12 cellular contexts compared by ENCODE assay signal in the genomic region with DNA sequence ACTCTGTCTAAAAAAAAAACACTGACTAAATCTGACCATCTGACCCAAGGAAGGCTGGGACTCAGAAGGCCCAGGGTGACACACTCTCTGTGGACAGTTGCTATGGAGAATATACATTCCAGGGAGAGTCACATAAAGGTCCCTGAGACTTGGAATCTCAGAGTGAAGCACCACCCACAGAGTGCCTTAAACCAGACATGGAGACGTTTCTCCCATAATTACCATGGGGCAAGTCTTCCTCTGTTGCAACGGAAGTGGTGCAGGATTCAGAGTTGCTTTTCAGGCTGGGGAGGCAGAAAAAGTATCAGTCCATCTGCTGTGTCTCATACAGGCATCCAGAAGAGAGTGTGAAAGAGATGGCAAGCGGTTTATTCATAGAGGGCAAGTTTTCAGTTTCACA. TPM values are rescaled to one million over a fixed set of nuclear protein-coding genes. Genes with fewer than 3 reads are reported as not detected.
A peak's percentile ranks its signal among the peaks of the same experiment; 100 is the strongest.
DNase-seq lines count a peak whose midpoint lies in the region; ATAC-seq and TF ChIP-seq lines count a peak whose summit lies in the region.
"Had no signal": no experiment of that assay in that cellular context is flagged by ENCODE, and none has a peak within 500 bp of the region (broad histone marks: within the 10 kb centered on the region; RNA-seq: fewer than 3 reads in every experiment).

No MANE protein-coding gene starts in this region.

- no peaks in the 10 kb centered on the region for H3K36me3 ChIP-seq in BJ (ENCODE audit: control insufficient read depth, insufficient read depth, low read length)
- H3K36me3 ChIP-seq in GM23338 (ENCODE audit: insufficient read depth): no peaks in the 10 kb centered on the region
- H3K36me3 ChIP-seq in Panc1 (ENCODE audit: control insufficient read depth, insufficient read depth, low read length): no peaks in the 10 kb centered on the region
- no peaks in the 10 kb centered on the region for H3K36me3 ChIP-seq in naive thymus-derived CD4-positive, alpha-beta T cell (ENCODE audit: control insufficient read depth in 2 of 3, insufficient read depth in 3 of 3, low read length in 3 of 3)

- H3K9me3 Mint-ChIP-seq in GM23338: no peaks in the 10 kb centered on the region
- no peaks in the 10 kb centered on the region for H3K9me3 Mint-ChIP-seq in endothelial cell (ENCODE audit: unreplicated experiment)
- H3K9me3 Mint-ChIP-seq in naive thymus-derived CD4-positive, alpha-beta T cell: no peaks in the 10 kb centered on the region
- H3K9me3 Mint-ChIP-seq: type B pancreatic cell had no signal

- ATAC-seq in GM23338: no peak
- peak; percentile 52; the same call in 1 of the 2 replicates for ATAC-seq in Panc1
- ATAC-seq in naive thymus-derived CD4-positive, alpha-beta T cell: no peak

- no peak overlapping the region for H3K27ac ChIP-seq in GM23338 (ENCODE audit: low read depth)
- H3K27ac ChIP-seq in Panc1 (ENCODE audit: low read length): no peak overlapping the region
- no peak overlapping the region for H3K27ac ChIP-seq in naive thymus-derived CD4-positive, alpha-beta T cell (ENCODE audit: low read depth, low read length)

- no peaks in the 10 kb centered on the region for H3K79me2 ChIP-seq in GM23338 (replicated peaks; ENCODE audit: insufficient read depth)

- H3K4me3 ChIP-seq in BJ (ENCODE audit: low read depth, low read length) (no peak overlapping the region), GM23338 (no peak overlapping the region), Panc1 (ENCODE audit: low read depth in 2 of 2, low read length in 2 of 2) (no peak overlapping the region)
- no peak overlapping the region for H3K4me3 ChIP-seq in naive thymus-derived CD4-positive, alpha-beta T cell (ENCODE audit: low read length)

- DNase-seq in BJ (ENCODE audit: low read depth): peak; percentile 16
- no peak for DNase-seq in GM23338 (ENCODE audit: low spot score)
- DNase-seq in Panc1 (ENCODE audit: low read depth, low spot score): no peak
- peak; percentile 71 for DNase-seq in kidney tubule cell (ENCODE audit: low spot score)
- no peak for DNase-seq in effector CD8-positive, alpha-beta T cell (lab: John Stamatoyannopoulos, UW)
- DNase-seq in endothelial cell (ENCODE audit: low spot score): no peak
- no peak for DNase-seq in naive thymus-derived CD4-positive, alpha-beta T cell
- DNase-seq in GM13976 (ENCODE audit: low spot score): no peak
- DNase-seq: NCI-H774, occipital lobe had no signal

- POLR2A ChIA-PET in BJ (lab: Charles Lee): no interaction called here
- POLR2A ChIA-PET in Panc1 (lab: Charles Lee): no interaction called here
- POLR2A ChIA-PET in naive thymus-derived CD4-positive, alpha-beta T cell (lab: Charles Lee): no interaction called here

- peak overlapping the region; percentile 24; the same call in 1 of the 2 replicates for H2AFZ ChIP-seq in GM23338

- no peaks in the 10 kb centered on the region for H3K4me1 ChIP-seq in GM23338 (ENCODE audit: insufficient read depth)
- no peaks in the 10 kb centered on the region for H3K4me1 ChIP-seq in Panc1 (ENCODE audit: control insufficient read depth, insufficient read depth, low read length)
- H3K4me1 ChIP-seq in naive thymus-derived CD4-positive, alpha-beta T cell (ENCODE audit: control insufficient read depth in 2 of 2, insufficient read depth in 2 of 2, low read length in 2 of 2): no peaks in the 10 kb centered on the region

- H3K4me1 Mint-ChIP-seq in GM23338 (no peaks in the 10 kb centered on the region), endothelial cell (ENCODE audit: unreplicated experiment) (no peaks in the 10 kb centered on the region)
- peaks cover 0 to 2% (median 0%) of the 10 kb centered on the region in 7 donors for H3K4me1 Mint-ChIP-seq in naive thymus-derived CD4-positive, alpha-beta T cell

- intact Hi-C loops in Panc1 (cut with micrococcal nuclease; ENCODE audit: unreplicated experiment): loop anchor here (2.0 to 5.0 kb wide), 2 partner anchors 194 to 208 kb away; no protein-coding TSS in a partner anchor
- intact Hi-C loops in naive thymus-derived CD4-positive, alpha-beta T cell (cut with micrococcal nuclease): loop anchor here in 1 of 2 donors (1.0 to 5.0 kb wide), 4 partner anchors 30 to 221 kb away; no protein-coding TSS in a partner anchor

- H3K4me3 Mint-ChIP-seq in GM23338 (no peak overlapping the region), endothelial cell (ENCODE audit: unreplicated experiment) (no peak overlapping the region)
- no peak overlapping the region for H3K4me3 Mint-ChIP-seq in naive thymus-derived CD4-positive, alpha-beta T cell
- H3K4me3 Mint-ChIP-seq: type B pancreatic cell had no signal

- peaks cover 4% of the 10 kb centered on the region; the same call in 1 of the 2 replicates for H3K9me2 ChIP-seq in GM23338 (ENCODE audit: insufficient read depth)

- H3K36me3 Mint-ChIP-seq in GM23338 (ENCODE audit: low read depth) (no peaks in the 10 kb centered on the region), endothelial cell (ENCODE audit: low read depth, unreplicated experiment) (no peaks in the 10 kb centered on the region)
- no peaks in the 10 kb centered on the region for H3K36me3 Mint-ChIP-seq in naive thymus-derived CD4-positive, alpha-beta T cell
- H3K36me3 Mint-ChIP-seq: type B pancreatic cell had no signal

- no peaks in the 10 kb centered on the region for H4K20me1 ChIP-seq in GM23338 (replicated peaks; ENCODE audit: insufficient read depth)

- no peak overlapping the region for H3K4me2 ChIP-seq in GM23338

- no peak for TF ChIP-seq CTCF in BJ (IDR thresholded peaks at IDR 0.05; ENCODE audit: insufficient read depth, low read depth, low read length)
- no peak for TF ChIP-seq CTCF in GM23338 (conservative IDR thresholded peaks at IDR 0.05; ENCODE audit: low read depth in 2 of 2)
- TF ChIP-seq CTCF in Panc1 (IDR thresholded peaks at IDR 0.05): no peak
- no peak for TF ChIP-seq CTCF in endothelial cell (IDR thresholded peaks at IDR 0.05; ENCODE audit: unreplicated experiment)
- TF ChIP-seq CTCF in GM13976 (IDR thresholded peaks at IDR 0.05; ENCODE audit: borderline replicate concordance, control extremely low read depth, extremely low read depth, insufficient read depth, missing control alignments): no peak

- BruUV-seq in Panc1 (replicated peaks; lab: Mats Ljungman, UMichigan): no TSS peak

- CTCF ChIA-PET in BJ (lab: Yijun Ruan, JAX) (interaction anchor here (0.6 to 4.4 kb wide), 32 partner anchors 9 to 228 kb away, joined by 3 to 38 read pairs (median 4); partner anchors contain the start of gene ALKBH8), Panc1 (lab: Charles Lee) (interaction anchor here (0.6 to 1.0 kb wide), 4 partner anchors 73 to 170 kb away, joined by 3 to 5 read pairs (median 3); no protein-coding TSS in a partner anchor)
- CTCF ChIA-PET in naive thymus-derived CD4-positive, alpha-beta T cell (lab: Charles Lee): interaction anchor here (1.2 kb wide), 1 partner anchor 207 kb away, joined by 4 read pairs; no protein-coding TSS in a partner anchor

- H3F3A ChIP-seq in GM23338 (replicated peaks; ENCODE audit: low read depth): no peaks in the 10 kb centered on the region

- no peaks in the 10 kb centered on the region for H3K9me3 ChIP-seq in Panc1 (ENCODE audit: control insufficient read depth, insufficient read depth, low read depth, low read length)
- no peaks in the 10 kb centered on the region for H3K9me3 ChIP-seq in naive thymus-derived CD4-positive, alpha-beta T cell (ENCODE audit: control insufficient read depth in 2 of 3, low read length in 3 of 3)

- H3K27me3 Mint-ChIP-seq in GM23338 (ENCODE audit: insufficient read depth, low read depth, poor library complexity): no peaks in the 10 kb centered on the region
- no peaks in the 10 kb centered on the region for H3K27me3 Mint-ChIP-seq in endothelial cell (ENCODE audit: unreplicated experiment)
- peaks cover 0 to 16% (median 10%) of the 10 kb centered on the region in 5 donors for H3K27me3 Mint-ChIP-seq in naive thymus-derived CD4-positive, alpha-beta T cell

- H3K27ac Mint-ChIP-seq in GM23338: no peak overlapping the region
- no peak overlapping the region for H3K27ac Mint-ChIP-seq in endothelial cell (ENCODE audit: unreplicated experiment)
- H3K27ac Mint-ChIP-seq in naive thymus-derived CD4-positive, alpha-beta T cell: no peak overlapping the region
- H3K27ac Mint-ChIP-seq: type B pancreatic cell had no signal

- in situ Hi-C loops in Panc1 (cut with HindIII; ENCODE audit: low pct_unique_long_range_greater_than_20kb, low sequenced_read_pairs) (no loop called here), GM13976 (cut with MboI; ENCODE audit: low sequenced_read_pairs, unreplicated experiment) (no loop called here)

- no peaks in the 10 kb centered on the region; the same call in 1 of the 2 replicates for H3K27me3 ChIP-seq in BJ (ENCODE audit: control insufficient read depth, insufficient read depth, low read length)
- H3K27me3 ChIP-seq in GM23338 (ENCODE audit: insufficient read depth): no peaks in the 10 kb centered on the region
- no peaks in the 10 kb centered on the region for H3K27me3 ChIP-seq in Panc1 (ENCODE audit: control insufficient read depth, insufficient read depth, low read length)
- H3K27me3 ChIP-seq in naive thymus-derived CD4-positive, alpha-beta T cell (ENCODE audit: control insufficient read depth in 2 of 2, insufficient read depth in 2 of 2, low read length in 2 of 2): no peaks in the 10 kb centered on the region

TF ChIP-seq in GM23338, 12 proteins besides CTCF, POLR2A, EP300 and RAD21 (continues in another document):
- TF ChIP-seq STAT1 (IDR thresholded peaks at IDR 0.05; ENCODE audit: unreplicated experiment) (no peak), CREB1 (CRISPR knock-in tag; IDR thresholded peaks at IDR 0.05; ENCODE audit: low read depth) (no peak), POLR2AphosphoS5 (IDR thresholded peaks at IDR 0.05; ENCODE audit: low read depth) (no peak)

RNA-seq across cellular contexts. Expression of gene SLN, which starts 58.7 kb away (rescaled TPM):
- polyA plus RNA-seq in BJ (2011; rRNA removed): not detected in 2 replicates
- not detected in 2 replicates for polyA minus RNA-seq in BJ (2011; rRNA and poly(A)+ RNA removed)
- not detected in 2 replicates for total RNA-seq in GM23338 (2014; rRNA removed; shearing (Covaris generic))
- not detected in 2 replicates for polyA plus RNA-seq in GM23338 (2016; fragmentation: Nextera tagmentation; extraction: Ambion mirVana)
- not detected for total RNA-seq in Panc1 (2021; ENCODE audit: unreplicated experiment)
- polyA plus RNA-seq in Panc1 (2012; ENCODE audit: insufficient read length): not detected
- total RNA-seq in endothelial cell (ENCODE audit: unreplicated experiment): not detected
- not detected for total RNA-seq in naive thymus-derived CD4-positive, alpha-beta T cell
- not detected for polyA plus RNA-seq in naive thymus-derived CD4-positive, alpha-beta T cell
- total RNA-seq: T-helper 2 cell treated with Interferon-gamma antibody and Interleukin-4, amounts not matched to agents 100 ng/mL and 5 ng/mL, for 36 hours had no signal

Comparison
In these comparisons a context has a peak if more than half of its experiments do, and no peak if none do; other contexts are left out.
1. DNase-seq: peak in BJ (single experiment) and kidney tubule cell (single experiment); none in GM23338 (single experiment), Panc1 (single experiment), effector CD8-positive, alpha-beta T cell (single experiment), endothelial cell (single experiment), naive thymus-derived CD4-positive, alpha-beta T cell (0 of 9) and GM13976 (single experiment).